1 cellular context compared by ENCODE assay signal in genomic region chr5:161685461-161685860, GRCh38.
TF ChIP-seq lines count a peak whose summit lies in the region.

GABRA6 (plus strand) TSS chr5:161685721; CDS start chr5:161685990, 269 bp downstream.

TF ChIP-seq in H1, 55 proteins besides CTCF, POLR2A, EP300 and RAD21:
- TF ChIP-seq TAF7 (optimal IDR thresholded peaks at IDR 0.05; ENCODE audit: borderline replicate concordance, low read depth, low read length) (no peak), SIRT6 (IDR thresholded peaks at IDR 0.05; ENCODE audit: low read length) (no peak), TCF12 (IDR thresholded peaks at IDR 0.05; ENCODE audit: low read depth, low read length) (no peak), RNF2 (IDR thresholded peaks at IDR 0.05; ENCODE audit: borderline replicate concordance, low read depth, low read length, missing control alignments, poor library complexity, severe bottlenecking) (no peak), GABPA (IDR thresholded peaks at IDR 0.05; ENCODE audit: borderline replicate concordance, insufficient read depth, low read length) (no peak), HDAC2 (IDR thresholded peaks at IDR 0.05; ENCODE audit: borderline replicate concordance in 1 of 2, low read depth in 2 of 2, low read length in 2 of 2) (no peak)
